ENCODE assay signal across 13 cellular contexts in genomic region chr4:88793473-88793872, GRCh38.
DNase-seq lines count a peak whose midpoint lies in the region; ATAC-seq and TF ChIP-seq lines count a peak whose summit lies in the region.
"Had no signal": no experiment of that assay in that cellular context is flagged by ENCODE, and none has a peak within 500 bp of the region (broad histone marks: within the 10 kb centered on the region; RNA-seq: fewer than 3 reads in every experiment).

No MANE protein-coding gene starts in this region.

- TF ChIP-seq POLR2A in upper lobe of left lung (IDR thresholded peaks at IDR 0.05), result no peak

- ATAC-seq in GM19351 (IDR thresholded peaks at IDR 0.05; ENCODE audit: unreplicated experiment), result peak; percentile 67
- peak; percentile 59 for ATAC-seq in HG02943 (IDR thresholded peaks at IDR 0.05; ENCODE audit: low read depth, unreplicated experiment)
- no peak for ATAC-seq in upper lobe of left lung (ENCODE audit: low FRiP score in 2 of 2)
- ATAC-seq: Panc1 had no signal

- in situ Hi-C loops in GM13977 (cut with MboI; ENCODE audit: low pct_unique_long_range_greater_than_20kb, low sequenced_read_pairs, unreplicated experiment), result no loop called here

- H3K4me2 ChIP-seq in KMS-11 (peak overlapping the region; percentile 17; the same call in 1 of the 2 replicates), trophoblast cell (ENCODE audit: low read length) (no peak overlapping the region)

- no peak overlapping the region for H2AK5ac ChIP-seq in trophoblast cell (ENCODE audit: low read length)

- H4K8ac ChIP-seq in trophoblast cell (ENCODE audit: low read depth, low read length), result no peak overlapping the region

- WGBS in upper lobe of left lung, 2 donors, result 97% methylated on average over 1 of the region's 1 CpG
- WGBS in trophoblast cell (ENCODE audit: extremely low coverage, insufficient coverage, insufficient read length), result no CpG with 5 or more reads among the region's 1 CpG

- H3K9ac ChIP-seq in KMS-11 (no peak overlapping the region), trophoblast cell (ENCODE audit: low read length) (no peak overlapping the region)

- no peak overlapping the region for H3K14ac ChIP-seq in trophoblast cell (ENCODE audit: low read length)

- no peak for TF ChIP-seq EP300 in upper lobe of left lung (IDR thresholded peaks at IDR 0.05)

- no peak overlapping the region for H3K23ac ChIP-seq in trophoblast cell (ENCODE audit: low read length)

- intact Hi-C loops in posterior cingulate gyrus (cut with DNase I), result no loop called here

- H3K4me3 ChIP-seq in KMS-11 (IDR thresholded peaks at IDR 0.05; ENCODE audit: insufficient read depth, low read depth, low read length) (no peak overlapping the region), upper lobe of left lung (no peak overlapping the region), trophoblast cell (ENCODE audit: low read depth, low read length) (no peak overlapping the region)
- H3K4me3 ChIP-seq: tibial nerve had no signal

- no peaks in the 10 kb centered on the region for H3K27me3 ChIP-seq in KMS-11 (ENCODE audit: insufficient read depth, low read depth)
- no peaks in the 10 kb centered on the region for H3K27me3 ChIP-seq in upper lobe of left lung
- H3K27me3 ChIP-seq in trophoblast cell (ENCODE audit: insufficient read depth, low read length), result no peaks in the 10 kb centered on the region
- H3K27me3 ChIP-seq: tibial nerve had no signal

- peaks cover 2% of the 10 kb centered on the region for H3K79me1 ChIP-seq in trophoblast cell (ENCODE audit: low read length)

- H3K4ac ChIP-seq in trophoblast cell (ENCODE audit: low read depth, low read length), result no peak overlapping the region

- H4K12ac ChIP-seq in trophoblast cell (ENCODE audit: low read depth, low read length), result no peak overlapping the region

- TF ChIP-seq CTCF in GM13977 (IDR thresholded peaks at IDR 0.05; ENCODE audit: extremely low read depth, insufficient read depth, missing control alignments) (no peak), KMS-11 (conservative IDR thresholded peaks at IDR 0.05; ENCODE audit: low read depth, low read length) (no peak), upper lobe of left lung (IDR thresholded peaks at IDR 0.05) (no peak)

- H3K79me2 ChIP-seq in KMS-11 (ENCODE audit: insufficient read depth, low read depth) (no peaks in the 10 kb centered on the region), trophoblast cell (ENCODE audit: control insufficient read depth, insufficient read depth, low read length, poor library complexity) (no peaks in the 10 kb centered on the region)

- H2AFZ ChIP-seq in KMS-11 (ENCODE audit: low read depth), result no peak overlapping the region
- no peak overlapping the region for H2AFZ ChIP-seq in trophoblast cell (ENCODE audit: insufficient read depth, low read length, poor library complexity)

- H4K20me1 ChIP-seq in KMS-11 (ENCODE audit: insufficient read depth), result no peaks in the 10 kb centered on the region

- DNase-seq in GM13977 (ENCODE audit: low spot score) (peak; percentile 7), posterior cingulate gyrus (no peak), upper lobe of left lung (no peak), trophoblast cell (no peak), NCI-H748 treated with DMSO at 0.1 percent for 48 hours (lab: John Stamatoyannopoulos, UW) (no peak)
- DNase-seq: activated CD8-positive, alpha-beta memory T cell treated with anti-CD3 and anti-CD28 coated beads, Interleukin-2, amount 50 U/mL, for 48 hours; NCI-H2081 treated with DMSO at 0.1 percent for 48 hours; retina had no signal

- H2BK120ac ChIP-seq in trophoblast cell (ENCODE audit: insufficient read depth, low read length, poor library complexity), result no peak overlapping the region

- H2BK12ac ChIP-seq in trophoblast cell (ENCODE audit: low read length), result no peak overlapping the region

- H2BK5ac ChIP-seq in trophoblast cell (ENCODE audit: low read depth, low read length, poor library complexity), result no peak overlapping the region

- H3K27ac ChIP-seq in KMS-11 (no peak overlapping the region), upper lobe of left lung (no peak overlapping the region), trophoblast cell (ENCODE audit: low read depth, low read length) (no peak overlapping the region)

- H4K91ac ChIP-seq in trophoblast cell (ENCODE audit: low read depth, low read length), result no peak overlapping the region

- H3K4me1 ChIP-seq in KMS-11 (ENCODE audit: low read depth, poor library complexity, severe bottlenecking) (peaks cover 44% of the 10 kb centered on the region), upper lobe of left lung (peaks cover 0 to 15% (median 6%) of the 10 kb centered on the region in 4 donors), trophoblast cell (ENCODE audit: control insufficient read depth in 1 of 2, insufficient read depth in 2 of 2, low read length in 2 of 2) (no peaks in the 10 kb centered on the region)

- H3K9me3 ChIP-seq in upper lobe of left lung (no peaks in the 10 kb centered on the region), trophoblast cell (ENCODE audit: insufficient read depth, low read depth, low read length) (no peaks in the 10 kb centered on the region)

- no peak overlapping the region for H3K18ac ChIP-seq in trophoblast cell (ENCODE audit: low read length)

- H3K36me3 ChIP-seq in KMS-11 (ENCODE audit: insufficient read depth), result no peaks in the 10 kb centered on the region
- H3K36me3 ChIP-seq in upper lobe of left lung, result peaks cover 0 to 6% (median 2%) of the 10 kb centered on the region in 4 donors
- peaks cover 0 to 2% of the 10 kb centered on the region in 2 experiments for H3K36me3 ChIP-seq in trophoblast cell (ENCODE audit: control insufficient read depth in 1 of 2, insufficient read depth in 2 of 2, low read length in 2 of 2)

Comparison
In these comparisons a context has a peak if more than half of its experiments do, and no peak if none do; other contexts are left out.
1. ATAC-seq: peak in GM19351 (single experiment) and HG02943 (single experiment); none in upper lobe of left lung (0 of 2).